8 cellular contexts compared by ENCODE assay signal in genomic region chr2:46499392-46499785, GRCh38. TPM values are rescaled to one million over a fixed set of nuclear protein-coding genes. Genes with fewer than 3 reads are reported as not detected.
DNase-seq lines count a peak whose midpoint lies in the region; ATAC-seq lines count a peak whose summit lies in the region.

No MANE protein-coding gene starts in this region.

- H3K27ac ChIP-seq in HUES48 (ENCODE audit: low read depth, low read length), result no peak overlapping the region

- H3K27ac Mint-ChIP-seq in activated naive CD8-positive, alpha-beta T cell treated with anti-CD3 and anti-CD28 coated beads, Interleukin-2, amount 50 U/mL, for 24 hours, result no peak overlapping the region
- H3K27ac Mint-ChIP-seq in stimulated activated naive B cell treated with anti-CD40 and anti-IgM and Interleukin-4, amounts not matched to agents 10 μg/mL and 1 μg/mL and 100 μg/mL, for 72 hours, result no peak overlapping the region

- H3K4me1 ChIP-seq in HUES48 (ENCODE audit: control insufficient read depth, insufficient read depth, low read length), result no peaks in the 10 kb centered on the region

- peak overlapping the region; percentile 91 for H3K4me3 Mint-ChIP-seq in activated naive CD8-positive, alpha-beta T cell treated with anti-CD3 and anti-CD28 coated beads, Interleukin-2, amount 50 U/mL, for 24 hours
- H3K4me3 Mint-ChIP-seq in stimulated activated naive B cell treated with anti-CD40 and anti-IgM and Interleukin-4, amounts not matched to agents 10 μg/mL and 1 μg/mL and 100 μg/mL, for 72 hours, result peak overlapping the region; percentile 84 to 93

- ATAC-seq in activated naive CD8-positive, alpha-beta T cell treated with anti-CD3 and anti-CD28 coated beads, Interleukin-2, amount 50 U/mL, for 24 hours, result no peak
- ATAC-seq in stimulated activated naive B cell treated with anti-CD40 and anti-IgM and Interleukin-4, amounts not matched to agents 10 μg/mL and 1 μg/mL and 100 μg/mL, for 72 hours (replicated peaks), result no peak
- ATAC-seq in HG02852 (IDR thresholded peaks at IDR 0.05; ENCODE audit: unreplicated experiment), result no peak

- no peak for DNase-seq in activated naive CD8-positive, alpha-beta T cell treated with anti-CD3 and anti-CD28 coated beads, Interleukin-2, amount 50 U/mL, for 24 hours
- no peak for DNase-seq in stimulated activated naive B cell treated with anti-CD40 and anti-IgM and Interleukin-4, amounts not matched to agents 10 μg/mL and 1 μg/mL and 100 μg/mL, for 72 hours
- DNase-seq in globus pallidus (ENCODE audit: low spot score), result no peak
- no peak for DNase-seq in A172 (ENCODE audit: low spot score)
- DNase-seq in CD1c-positive myeloid dendritic cell (ENCODE audit: extremely low spot score), result no peak

- no peak overlapping the region for H3K9ac ChIP-seq in HUES48 (ENCODE audit: low read depth, low read length)

- peaks cover 16% of the 10 kb centered on the region for H3K4me1 Mint-ChIP-seq in activated naive CD8-positive, alpha-beta T cell treated with anti-CD3 and anti-CD28 coated beads, Interleukin-2, amount 50 U/mL, for 24 hours
- H3K4me1 Mint-ChIP-seq in stimulated activated naive B cell treated with anti-CD40 and anti-IgM and Interleukin-4, amounts not matched to agents 10 μg/mL and 1 μg/mL and 100 μg/mL, for 72 hours, result peaks cover 6% of the 10 kb centered on the region in 2 donors

- H3K36me3 Mint-ChIP-seq in activated naive CD8-positive, alpha-beta T cell treated with anti-CD3 and anti-CD28 coated beads, Interleukin-2, amount 50 U/mL, for 24 hours (ENCODE audit: low read depth), result no peaks in the 10 kb centered on the region
- H3K36me3 Mint-ChIP-seq in stimulated activated naive B cell treated with anti-CD40 and anti-IgM and Interleukin-4, amounts not matched to agents 10 μg/mL and 1 μg/mL and 100 μg/mL, for 72 hours, result no peaks in the 10 kb centered on the region

- H3K9me3 Mint-ChIP-seq in activated naive CD8-positive, alpha-beta T cell treated with anti-CD3 and anti-CD28 coated beads, Interleukin-2, amount 50 U/mL, for 24 hours, result no peaks in the 10 kb centered on the region
- no peaks in the 10 kb centered on the region for H3K9me3 Mint-ChIP-seq in stimulated activated naive B cell treated with anti-CD40 and anti-IgM and Interleukin-4, amounts not matched to agents 10 μg/mL and 1 μg/mL and 100 μg/mL, for 72 hours

- H3K36me3 ChIP-seq in HUES48 (ENCODE audit: control insufficient read depth, insufficient read depth, low read length), result no peaks in the 10 kb centered on the region

- H3K27me3 Mint-ChIP-seq in activated naive CD8-positive, alpha-beta T cell treated with anti-CD3 and anti-CD28 coated beads, Interleukin-2, amount 50 U/mL, for 24 hours, result peaks cover 4% of the 10 kb centered on the region
- H3K27me3 Mint-ChIP-seq in stimulated activated naive B cell treated with anti-CD40 and anti-IgM and Interleukin-4, amounts not matched to agents 10 μg/mL and 1 μg/mL and 100 μg/mL, for 72 hours, result no peaks in the 10 kb centered on the region

- H3K9me3 ChIP-seq in HUES48 (ENCODE audit: control insufficient read depth, insufficient read depth, low read length) (no peaks in the 10 kb centered on the region), iPS-18c (ENCODE audit: control insufficient read depth, insufficient read depth, low read length) (no peaks in the 10 kb centered on the region)

- H3K4me3 ChIP-seq in HUES48 (ENCODE audit: low read depth, low read length), result peak overlapping the region; percentile 83
- peak overlapping the region; percentile 71 for H3K4me3 ChIP-seq in iPS-18c (ENCODE audit: insufficient read depth, low read depth, low read length)

- H3K27me3 ChIP-seq in HUES48 (ENCODE audit: control insufficient read depth, insufficient read depth, low read length), result peaks cover 22% of the 10 kb centered on the region

RNA-seq across cellular contexts. Expression of gene TMEM247, which starts 20.0 kb away (rescaled TPM):
- not detected in 2 replicates for total RNA-seq in A172 (2014; rRNA removed; shearing (Covaris generic))

RNA-seq across cellular contexts. Expression of gene RHOQ, which starts 42.9 kb away (rescaled TPM):
- 64.7 and 70.9 TPM in 2 replicates for total RNA-seq in A172 (2014; rRNA removed; shearing (Covaris generic))

RNA-seq across cellular contexts. Expression of gene ATP6V1E2, which starts 43.0 kb away (rescaled TPM):
- 12.6 and 13.8 TPM in 2 replicates for total RNA-seq in A172 (2014; rRNA removed; shearing (Covaris generic))
